Comparison of ENCODE assay signal across 19 cellular contexts in genomic region chr2:95017308-95017630, GRCh38. TPM values are rescaled to one million over a fixed set of nuclear protein-coding genes. Genes with fewer than 3 reads are reported as not detected.
"Had no signal": no experiment of that assay in that cellular context is flagged by ENCODE, and none has a peak within 500 bp of the region (broad histone marks: within the 10 kb centered on the region; RNA-seq: fewer than 3 reads in every experiment).

No MANE protein-coding gene starts in this region.

- H3K27ac Mint-ChIP-seq: activated naive CD8-positive, alpha-beta T cell treated with anti-CD3 and anti-CD28 coated beads, Interleukin-2, amount 50 U/mL, for 24 hours; activated T-helper 1 cell treated with anti-CD3 and anti-CD28 coated beads, Interleukin-12 subunit alpha, Interleukin-12 subunit beta, Interleukin-2, Interleukin-4 antibody, amounts not matched to agents 30 ng/mL and 10 ng/mL and 1 ng/mL, durations not matched to agents 14 hours and 24 hours and 36 hours; dendritic cell treated with granulocyte-macrophage colony-stimulating factor and Interleukin-4, amounts not matched to agents 40 ng/mL and 50 ng/mL, for 4 days; endodermal cell; naive B cell had no signal

- H3K27ac ChIP-seq: neutrophil, testis had no signal

- H3K9me3 ChIP-seq: neutrophil, testis had no signal

- H3K4me3 ChIP-seq: testis had no signal

- H3K36me3 Mint-ChIP-seq: naive B cell, T-cell had no signal

- ATAC-seq: activated naive CD8-positive, alpha-beta T cell treated with anti-CD3 and anti-CD28 coated beads, Interleukin-2, amount 50 U/mL, for 24 hours; left lobe of liver; T-cell had no signal

- H3K4me3 Mint-ChIP-seq: activated naive CD8-positive, alpha-beta T cell treated with anti-CD3 and anti-CD28 coated beads, Interleukin-2, amount 50 U/mL, for 24 hours; activated T-helper 1 cell treated with anti-CD3 and anti-CD28 coated beads, Interleukin-12 subunit alpha, Interleukin-12 subunit beta, Interleukin-2, Interleukin-4 antibody, amounts not matched to agents 30 ng/mL and 10 ng/mL and 1 ng/mL, durations not matched to agents 14 hours and 24 hours and 36 hours; dendritic cell treated with granulocyte-macrophage colony-stimulating factor and Interleukin-4, amounts not matched to agents 40 ng/mL and 50 ng/mL, for 4 days; endodermal cell; naive B cell; T-cell had no signal

- H3K4me1 Mint-ChIP-seq: naive B cell had no signal

- H3K27me3 Mint-ChIP-seq: activated naive CD8-positive, alpha-beta T cell treated with anti-CD3 and anti-CD28 coated beads, Interleukin-2, amount 50 U/mL, for 24 hours; T-cell had no signal

- H3K9me3 Mint-ChIP-seq: activated naive CD8-positive, alpha-beta T cell treated with anti-CD3 and anti-CD28 coated beads, Interleukin-2, amount 50 U/mL, for 24 hours; activated T-helper 1 cell treated with anti-CD3 and anti-CD28 coated beads, Interleukin-12 subunit alpha, Interleukin-12 subunit beta, Interleukin-2, Interleukin-4 antibody, amounts not matched to agents 30 ng/mL and 10 ng/mL and 1 ng/mL, durations not matched to agents 14 hours and 24 hours and 36 hours; dendritic cell treated with granulocyte-macrophage colony-stimulating factor and Interleukin-4, amounts not matched to agents 40 ng/mL and 50 ng/mL, for 4 days; endodermal cell; naive B cell; T-cell had no signal

- H3K4me1 ChIP-seq: testis had no signal

- H3K36me3 ChIP-seq: neutrophil had no signal

- DNase-seq: activated CD4-positive, CD25-positive, alpha-beta regulatory T cell treated with anti-CD3 and anti-CD28 coated beads, Interleukin-2, amount 50 U/mL, for 72 hours; activated naive CD8-positive, alpha-beta T cell treated with anti-CD3 and anti-CD28 coated beads, Interleukin-2, amount 50 U/mL, for 24 hours; aorta; cerebellar nuclear complex; endodermal cell; erythroblast; midbrain; naive B cell; retina; stimulated activated CD4-positive, alpha-beta T cell treated with anti-CD3 and anti-CD28 coated beads, Interleukin-2, amount 100 ng/mL, for 48 hours; stimulated activated naive CD4-positive, alpha-beta T cell; T-cell; T1000; testis had no signal

- H3K27me3 ChIP-seq: testis had no signal

RNA-seq across cellular contexts. Expression of gene MAL, which starts 8.2 kb away (rescaled TPM):
- total RNA-seq: endodermal cell, lung microvascular endothelial cell had no signal
